In the genomic region with DNA sequence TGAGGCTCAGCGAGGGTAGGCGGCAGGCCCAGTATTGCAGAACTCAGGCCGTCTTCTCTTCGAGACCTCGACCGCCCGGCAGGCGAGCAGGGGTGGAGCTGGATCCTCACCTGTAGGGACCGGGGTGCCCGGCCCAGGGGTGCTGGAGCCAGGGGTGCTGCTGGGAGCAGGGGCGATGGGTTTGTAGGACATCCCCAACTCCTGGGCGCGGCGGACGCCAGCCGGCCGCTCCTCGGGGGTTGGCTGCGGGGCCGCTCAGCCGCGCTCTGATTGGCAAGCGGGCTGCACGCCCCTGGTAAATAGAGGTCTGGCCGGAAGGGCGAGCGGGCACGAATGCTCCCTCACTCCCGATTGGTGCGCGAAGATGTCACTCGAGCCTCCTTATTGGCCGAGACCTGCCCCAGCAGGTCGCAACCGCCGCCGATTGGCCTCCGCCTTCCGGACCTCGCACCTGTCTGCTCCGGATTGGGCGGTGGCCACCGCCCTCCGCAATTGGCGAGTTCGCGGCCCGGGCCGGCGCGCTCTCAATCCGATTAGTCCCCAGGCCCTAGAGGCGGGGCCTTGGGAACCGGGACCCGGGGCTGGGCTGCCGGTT, we compare ENCODE assay signal across 8 cellular contexts. TPM values are rescaled to one million over a fixed set of nuclear protein-coding genes. Genes with fewer than 3 reads are reported as not detected.
DNase-seq lines count a peak whose midpoint lies in the region; ATAC-seq and TF ChIP-seq lines count a peak whose summit lies in the region.

A gene with protein sequence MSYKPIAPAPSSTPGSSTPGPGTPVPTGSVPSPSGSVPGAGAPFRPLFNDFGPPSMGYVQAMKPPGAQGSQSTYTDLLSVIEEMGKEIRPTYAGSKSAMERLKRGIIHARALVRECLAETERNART (minus strand): TSS at position 272 of the 595 bp plus-strand sequence. CDS start 80 bp downstream, at position 192.

- H3K27ac Mint-ChIP-seq in T-helper 1 cell treated with Interleukin-12 subunit alpha and Interleukin-12 subunit beta and Interleukin-4 antibody, amounts not matched to agents 30 μg/mL and 1 μg/mL, for 36 hours = peak within 1 kb of the TSS; percentile 96
- H3K27ac Mint-ChIP-seq in progenitor cell of endocrine pancreas = peak within 1 kb of the TSS; percentile 95

- H3K4me1 Mint-ChIP-seq in T-helper 1 cell treated with Interleukin-12 subunit alpha and Interleukin-12 subunit beta and Interleukin-4 antibody, amounts not matched to agents 30 μg/mL and 1 μg/mL, for 36 hours (ENCODE audit: low read depth) = peaks cover 32% of the 10 kb centered on the region
- peaks cover 23% of the 10 kb centered on the region for H3K4me1 Mint-ChIP-seq in progenitor cell of endocrine pancreas (ENCODE audit: low read depth)

- peak within 1 kb of the TSS; percentile 91 for H3K4me3 Mint-ChIP-seq in T-helper 1 cell treated with Interleukin-12 subunit alpha and Interleukin-12 subunit beta and Interleukin-4 antibody, amounts not matched to agents 30 μg/mL and 1 μg/mL, for 36 hours
- H3K4me3 Mint-ChIP-seq in progenitor cell of endocrine pancreas (ENCODE audit: low read depth) = peak within 1 kb of the TSS; percentile 81

- peaks cover 10% of the 10 kb centered on the region for H3K36me3 Mint-ChIP-seq in T-helper 1 cell treated with Interleukin-12 subunit alpha and Interleukin-12 subunit beta and Interleukin-4 antibody, amounts not matched to agents 30 μg/mL and 1 μg/mL, for 36 hours (ENCODE audit: low read depth)
- peaks cover 2% of the 10 kb centered on the region for H3K36me3 Mint-ChIP-seq in progenitor cell of endocrine pancreas (ENCODE audit: insufficient read depth)

- in situ Hi-C loops in GM13977 (cut with MboI; ENCODE audit: low pct_unique_long_range_greater_than_20kb, low sequenced_read_pairs, unreplicated experiment) = no loop called here

- TF ChIP-seq CTCF in GM13977 (IDR thresholded peaks at IDR 0.05; ENCODE audit: extremely low read depth, insufficient read depth, missing control alignments) (no peak), progenitor cell of endocrine pancreas (IDR thresholded peaks at IDR 0.05; ENCODE audit: unreplicated experiment) (no peak)

- ATAC-seq in HG02884 (IDR thresholded peaks at IDR 0.05; ENCODE audit: unreplicated experiment) (peak; percentile 72), left cardiac atrium (peak; percentile 84 to 85)

- no peaks in the 10 kb centered on the region for H3K9me3 Mint-ChIP-seq in T-helper 1 cell treated with Interleukin-12 subunit alpha and Interleukin-12 subunit beta and Interleukin-4 antibody, amounts not matched to agents 30 μg/mL and 1 μg/mL, for 36 hours
- H3K9me3 Mint-ChIP-seq in progenitor cell of endocrine pancreas (ENCODE audit: low read depth) = no peaks in the 10 kb centered on the region

- intact Hi-C loops in left cardiac atrium (cut with DNase I) = loop anchor here (5.0 to 10.0 kb wide), 3 partner anchors 54 to 113 kb away; partner anchors contain the start of genes PPP1CA (in 1 of the 2), RAD9A (in 1 of the 2) and TBC1D10C (in 1 of the 2)

- H3K27me3 Mint-ChIP-seq in T-helper 1 cell treated with Interleukin-12 subunit alpha and Interleukin-12 subunit beta and Interleukin-4 antibody, amounts not matched to agents 30 μg/mL and 1 μg/mL, for 36 hours (ENCODE audit: low read depth) = peaks cover 10% of the 10 kb centered on the region
- H3K27me3 Mint-ChIP-seq in progenitor cell of endocrine pancreas = peaks cover 21% of the 10 kb centered on the region

- peak; percentile 99 for DNase-seq in GM13977 (ENCODE audit: low spot score)
- peak; percentile 95 for DNase-seq in NCI-H1694 (lab: John Stamatoyannopoulos, UW)
- peak; percentile 98 for DNase-seq in amniotic stem cell (lab: John Stamatoyannopoulos, UW)
- peak; percentile 100 for DNase-seq in left cardiac atrium
- peak; percentile 97 for DNase-seq in progenitor cell of endocrine pancreas (ENCODE audit: low spot score, unreplicated experiment)
- DNase-seq in ureter (ENCODE audit: low spot score) = peak; percentile 99

RNA-seq across cellular contexts. Expression of the gene that starts here (rescaled TPM):
- total RNA-seq in left cardiac atrium = 10 to 100 TPM; 44.8 to 60.9 TPM
- 35.0 and 35.7 TPM in 2 replicates for total RNA-seq in progenitor cell of endocrine pancreas
- total RNA-seq in ureter = 40.5 TPM

Comparison
In these comparisons a context has a peak if more than half of its experiments do, and no peak if none do; other contexts are left out.
1. Peak in every context shown above with its lines: DNase-seq and ATAC-seq.